In genomic region chr14:35154016-35154415, GRCh38 we compare ENCODE assay signal across 18 cellular contexts. TPM values are rescaled to one million over a fixed set of nuclear protein-coding genes. Genes with fewer than 3 reads are reported as not detected.
DNase-seq lines count a peak whose midpoint lies in the region; ATAC-seq and TF ChIP-seq lines count a peak whose summit lies in the region.
"Had no signal": no experiment of that assay in that cellular context is flagged by ENCODE, and none has a peak within 500 bp of the region (broad histone marks: within the 10 kb centered on the region; RNA-seq: fewer than 3 reads in every experiment).

No MANE protein-coding gene starts in this region.

- H3K27ac ChIP-seq in A673 (ENCODE audit: low read depth, low read length, poor library complexity, severe bottlenecking) (peak overlapping the region; percentile 31), Panc1 (ENCODE audit: low read length) (peak overlapping the region; percentile 36; the same call in 1 of the 2 replicates), hepatocyte (no peak overlapping the region), endodermal cell (ENCODE audit: low read depth, low read length) (no peak overlapping the region)
- no peak overlapping the region for H3K27ac ChIP-seq in CD8-positive, alpha-beta memory T cell (ENCODE audit: low read depth, low read length)

- TF ChIP-seq CTCF in A673 (conservative IDR thresholded peaks at IDR 0.05; ENCODE audit: low read depth, low read length) = no peak
- no peak for TF ChIP-seq CTCF in Panc1 (IDR thresholded peaks at IDR 0.05)
- no peak for TF ChIP-seq CTCF in hepatocyte (IDR thresholded peaks at IDR 0.05; ENCODE audit: poor library complexity)
- TF ChIP-seq CTCF in endodermal cell (conservative IDR thresholded peaks at IDR 0.05) = no peak

- no peaks in the 10 kb centered on the region for H3K27me3 Mint-ChIP-seq in CD8-positive, alpha-beta memory T cell
- H3K27me3 Mint-ChIP-seq in naive thymus-derived CD8-positive, alpha-beta T cell = no peaks in the 10 kb centered on the region
- no peaks in the 10 kb centered on the region for H3K27me3 Mint-ChIP-seq in endodermal cell (ENCODE audit: insufficient read depth)

- H3K9me2 ChIP-seq in hepatocyte (replicated peaks; ENCODE audit: insufficient read depth) = no peaks in the 10 kb centered on the region
- H3K9me2 ChIP-seq: SK-N-SH had no signal

- POLR2A ChIA-PET in A673 (lab: Charles Lee; ENCODE audit: low non-redundant PET) (no interaction called here), Panc1 (lab: Charles Lee) (no interaction called here)
- POLR2A ChIA-PET in CD8-positive, alpha-beta memory T cell (lab: Charles Lee) = no interaction called here
- POLR2A ChIA-PET in naive thymus-derived CD8-positive, alpha-beta T cell (lab: Charles Lee) = no interaction called here

- H4K20me1 ChIP-seq in hepatocyte (ENCODE audit: insufficient read depth, poor library complexity, severe bottlenecking) = no peaks in the 10 kb centered on the region

- CTCF ChIA-PET in A673 (lab: Charles Lee) (no interaction called here), Panc1 (lab: Charles Lee) (interaction anchor here (0.6 to 1.0 kb wide), 2 partner anchors 62 to 196 kb away, joined by 3 to 5 read pairs; no protein-coding TSS in a partner anchor)
- CTCF ChIA-PET in CD8-positive, alpha-beta memory T cell (lab: Charles Lee) = interaction anchor here (0.9 to 1.6 kb wide), 2 partner anchors 12 to 260 kb away, joined by 3 to 8 read pairs; no protein-coding TSS in a partner anchor

- H3K4me3 ChIP-seq in A673 (ENCODE audit: low read depth, low read length, poor library complexity, severe bottlenecking) = no peak overlapping the region
- H3K4me3 ChIP-seq in CD8-positive, alpha-beta memory T cell (ENCODE audit: low read length) = no peak overlapping the region
- no peak overlapping the region for H3K4me3 ChIP-seq in Panc1 (ENCODE audit: low read depth in 2 of 2, low read length in 2 of 2)
- no peak overlapping the region for H3K4me3 ChIP-seq in hepatocyte
- H3K4me3 ChIP-seq in endodermal cell (ENCODE audit: low read length) = no peak overlapping the region

- H3K36me3 ChIP-seq in A673 (ENCODE audit: insufficient read depth, low read length, poor library complexity, severe bottlenecking) (no peaks in the 10 kb centered on the region), Panc1 (ENCODE audit: control insufficient read depth, insufficient read depth, low read length) (no peaks in the 10 kb centered on the region), hepatocyte (replicated peaks; ENCODE audit: insufficient read depth, low read depth) (no peaks in the 10 kb centered on the region), endodermal cell (ENCODE audit: control insufficient read depth, insufficient read depth, low read length) (peaks cover 9% of the 10 kb centered on the region)
- H3K36me3 ChIP-seq in CD8-positive, alpha-beta memory T cell (ENCODE audit: insufficient read depth, low read length) = peaks cover 6% of the 10 kb centered on the region

- H3K4me1 ChIP-seq in A673 (ENCODE audit: insufficient read depth, low read length, poor library complexity, severe bottlenecking) = peaks cover 44% of the 10 kb centered on the region
- H3K4me1 ChIP-seq in CD8-positive, alpha-beta memory T cell (ENCODE audit: insufficient read depth, low read length) = peaks cover 15% of the 10 kb centered on the region
- peaks cover 29% of the 10 kb centered on the region for H3K4me1 ChIP-seq in Panc1 (ENCODE audit: control insufficient read depth, insufficient read depth, low read length)
- no peaks in the 10 kb centered on the region for H3K4me1 ChIP-seq in hepatocyte (ENCODE audit: insufficient read depth)
- H3K4me1 ChIP-seq in endodermal cell (ENCODE audit: control insufficient read depth, insufficient read depth, low read length) = peaks cover 3% of the 10 kb centered on the region

- H3K36me3 Mint-ChIP-seq in CD8-positive, alpha-beta memory T cell = peaks cover 0 to 31% (median 10%) of the 10 kb centered on the region in 3 donors
- peaks cover 3 to 61% (median 16%) of the 10 kb centered on the region in 3 donors for H3K36me3 Mint-ChIP-seq in naive thymus-derived CD8-positive, alpha-beta T cell
- H3K36me3 Mint-ChIP-seq in endodermal cell (ENCODE audit: low read depth) = peaks cover 53% of the 10 kb centered on the region

- H3K27me3 ChIP-seq in A673 (replicated peaks; ENCODE audit: insufficient read depth, low read depth, low read length, poor library complexity) (no peaks in the 10 kb centered on the region), Panc1 (ENCODE audit: control insufficient read depth, insufficient read depth, low read length) (no peaks in the 10 kb centered on the region), hepatocyte (no peaks in the 10 kb centered on the region), endodermal cell (ENCODE audit: control insufficient read depth, insufficient read depth, low read length, poor library complexity, severe bottlenecking) (no peaks in the 10 kb centered on the region)
- H3K27me3 ChIP-seq in CD8-positive, alpha-beta memory T cell (ENCODE audit: insufficient read depth, low read length, poor library complexity, severe bottlenecking) = no peaks in the 10 kb centered on the region

- H3K4me2 ChIP-seq in hepatocyte = no peak overlapping the region
- H3K4me2 ChIP-seq: SK-N-SH had no signal

- H3K9me3 Mint-ChIP-seq in CD8-positive, alpha-beta memory T cell = no peaks in the 10 kb centered on the region
- no peaks in the 10 kb centered on the region for H3K9me3 Mint-ChIP-seq in naive thymus-derived CD8-positive, alpha-beta T cell
- peaks cover 13% of the 10 kb centered on the region for H3K9me3 Mint-ChIP-seq in endodermal cell

- peak overlapping the region in 6 of 8 donors; percentile 12 to 89 (median 74) for H3K27ac Mint-ChIP-seq in CD8-positive, alpha-beta memory T cell
- H3K27ac Mint-ChIP-seq in naive thymus-derived CD8-positive, alpha-beta T cell = peak overlapping the region in 4 of 10 donors; percentile 34 to 52 (median 37)
- no peak overlapping the region for H3K27ac Mint-ChIP-seq in endodermal cell
- H3K27ac Mint-ChIP-seq: H9 had no signal

- no peak overlapping the region for H2AFZ ChIP-seq in hepatocyte

- in situ Hi-C loops in Panc1 (cut with HindIII; ENCODE audit: low pct_unique_long_range_greater_than_20kb, low sequenced_read_pairs) = no loop called here

- no peak overlapping the region for H3K4me3 Mint-ChIP-seq in CD8-positive, alpha-beta memory T cell
- peak overlapping the region in 1 of 10 donors; percentile 20 for H3K4me3 Mint-ChIP-seq in naive thymus-derived CD8-positive, alpha-beta T cell
- no peak overlapping the region for H3K4me3 Mint-ChIP-seq in endodermal cell
- H3K4me3 Mint-ChIP-seq: H9 had no signal

- H3K9me3 ChIP-seq in A673 (ENCODE audit: low read depth, low read length, poor library complexity, severe bottlenecking) (no peaks in the 10 kb centered on the region), Panc1 (ENCODE audit: control insufficient read depth, insufficient read depth, low read depth, low read length) (no peaks in the 10 kb centered on the region), hepatocyte (ENCODE audit: low read depth) (no peaks in the 10 kb centered on the region), endodermal cell (ENCODE audit: control insufficient read depth, low read length) (no peaks in the 10 kb centered on the region)
- H3K9me3 ChIP-seq in CD8-positive, alpha-beta memory T cell (ENCODE audit: low read length) = no peaks in the 10 kb centered on the region
- H3K9me3 ChIP-seq: SK-N-SH had no signal

- BruUV-seq in A673 (replicated peaks; lab: Mats Ljungman, UMichigan) (no TSS peak), Panc1 (replicated peaks; lab: Mats Ljungman, UMichigan) (no TSS peak)

- intact Hi-C loops in A673 (cut with micrococcal nuclease; ENCODE audit: unreplicated experiment) (no loop called here), Panc1 (cut with micrococcal nuclease; ENCODE audit: unreplicated experiment) (no loop called here)

- no peak overlapping the region for H3K9ac ChIP-seq in endodermal cell (ENCODE audit: extremely low read depth, low read length, poor library complexity, severe bottlenecking)
- H3K9ac ChIP-seq: SK-N-SH had no signal

- peaks cover 29 to 53% (median 47%) of the 10 kb centered on the region in 3 donors for H3K4me1 Mint-ChIP-seq in CD8-positive, alpha-beta memory T cell
- H3K4me1 Mint-ChIP-seq in naive thymus-derived CD8-positive, alpha-beta T cell = peaks cover 16 to 39% (median 25%) of the 10 kb centered on the region in 4 donors
- peaks cover 13% of the 10 kb centered on the region for H3K4me1 Mint-ChIP-seq in endodermal cell

- no peaks in the 10 kb centered on the region for H3K79me2 ChIP-seq in hepatocyte

- 91% methylated on average over 2 of the region's 2 CpGs for WGBS in hepatocyte (ENCODE audit: low lambda C conversion rate, missing lambda C conversion rate)
- 100% methylated on average over 1 of the region's 2 CpGs; no CpG with 5 or more reads in 1 of the 2 experiments for WGBS in endodermal cell (ENCODE audit: insufficient coverage in 1 of 2, insufficient read length in 1 of 2), 2 experiments

- DNase-seq in A673 (ENCODE audit: low spot score) (no peak), Panc1 (ENCODE audit: low read depth, low spot score) (no peak), hepatocyte (ENCODE audit: low spot score) (peak; percentile 0), NCI-H1417 treated with DMSO at 0.1 percent for 48 hours (lab: John Stamatoyannopoulos, UW) (no peak), endodermal cell (no peak)
- DNase-seq in CD8-positive, alpha-beta memory T cell = no peak
- no peak for DNase-seq in naive thymus-derived CD8-positive, alpha-beta T cell
- DNase-seq: ACHN, C1 segment of cervical spinal cord, DMS79, H9, NCI-H187, NCI-H2227 treated with DMSO at 0.1 percent for 48 hours, NCI-H524, NCI-H82, OCI-M1, SHP77 treated with DMSO at 0.1 percent for 48 hours, SK-N-SH had no signal

- no peak for ATAC-seq in Panc1
- no peak for ATAC-seq in naive thymus-derived CD8-positive, alpha-beta T cell

RNA-seq across cellular contexts. Expression of gene PRORP, which starts 31.7 kb away (rescaled TPM):
- total RNA-seq in A673 (2021) = 41.5 and 46.5 TPM in 2 replicates
- total RNA-seq in CD8-positive, alpha-beta memory T cell = 10 to 100 TPM; 36.2 to 39.9 TPM
- 59.2 TPM for polyA plus RNA-seq in CD8-positive, alpha-beta memory T cell
- 28.1 TPM for total RNA-seq in Panc1 (2021; ENCODE audit: unreplicated experiment)
- polyA plus RNA-seq in Panc1 (2012; ENCODE audit: insufficient read length) = 16.0 TPM
- 39.9 and 48.2 TPM in 2 replicates for total RNA-seq in hepatocyte
- polyA plus RNA-seq in hepatocyte = 19.8 and 25.8 TPM in 2 replicates
- 10 to 100 TPM; 33.6 to 34.1 TPM for total RNA-seq in naive thymus-derived CD8-positive, alpha-beta T cell
- polyA plus RNA-seq in naive thymus-derived CD8-positive, alpha-beta T cell = 10 to 100 TPM; 44.3 to 55.4 (median 49.7) TPM
- total RNA-seq in endodermal cell = 10 to 100 TPM; 45.6 to 57.2 TPM
- 26.1 TPM for polyA plus RNA-seq in endodermal cell (2013, experiment 1 of 2)
- 25.7 TPM for polyA plus RNA-seq in endodermal cell (2013, experiment 2 of 2)

RNA-seq across cellular contexts. Expression of gene PPP2R3C, which starts 32.2 kb away (rescaled TPM):
- total RNA-seq in A673 (2021) = 50.5 and 56.2 TPM in 2 replicates
- total RNA-seq in CD8-positive, alpha-beta memory T cell = 10 to 100 TPM; 46.9 to 48.1 TPM
- polyA plus RNA-seq in CD8-positive, alpha-beta memory T cell = 78.6 TPM
- 19.6 TPM for total RNA-seq in Panc1 (2021; ENCODE audit: unreplicated experiment)
- polyA plus RNA-seq in Panc1 (2012; ENCODE audit: insufficient read length) = 5.8 TPM
- total RNA-seq in hepatocyte = 38.5 and 53.7 TPM in 2 replicates
- polyA plus RNA-seq in hepatocyte = 36.1 and 40.7 TPM in 2 replicates
- total RNA-seq in naive thymus-derived CD8-positive, alpha-beta T cell = 10 to 100 TPM; 38.4 to 39.5 TPM
- 10 to 100 TPM; 45.6 to 57.9 (median 52.7) TPM for polyA plus RNA-seq in naive thymus-derived CD8-positive, alpha-beta T cell
- 10 to 100 TPM; 18.6 to 36.8 TPM for total RNA-seq in endodermal cell
- polyA plus RNA-seq in endodermal cell (2013, experiment 1 of 2) = 57.7 TPM
- polyA plus RNA-seq in endodermal cell (2013, experiment 2 of 2) = 47.9 TPM

Comparison
In these comparisons a context has a peak if more than half of its experiments do, and no peak if none do; other contexts are left out.
1. H3K27ac ChIP-seq: peak in A673 (single experiment) and Panc1 (single experiment); none in CD8-positive, alpha-beta memory T cell (single experiment), hepatocyte (single experiment) and endodermal cell (single experiment).